Comparison of ENCODE assay signal across 1 cellular context in the genomic region with DNA sequence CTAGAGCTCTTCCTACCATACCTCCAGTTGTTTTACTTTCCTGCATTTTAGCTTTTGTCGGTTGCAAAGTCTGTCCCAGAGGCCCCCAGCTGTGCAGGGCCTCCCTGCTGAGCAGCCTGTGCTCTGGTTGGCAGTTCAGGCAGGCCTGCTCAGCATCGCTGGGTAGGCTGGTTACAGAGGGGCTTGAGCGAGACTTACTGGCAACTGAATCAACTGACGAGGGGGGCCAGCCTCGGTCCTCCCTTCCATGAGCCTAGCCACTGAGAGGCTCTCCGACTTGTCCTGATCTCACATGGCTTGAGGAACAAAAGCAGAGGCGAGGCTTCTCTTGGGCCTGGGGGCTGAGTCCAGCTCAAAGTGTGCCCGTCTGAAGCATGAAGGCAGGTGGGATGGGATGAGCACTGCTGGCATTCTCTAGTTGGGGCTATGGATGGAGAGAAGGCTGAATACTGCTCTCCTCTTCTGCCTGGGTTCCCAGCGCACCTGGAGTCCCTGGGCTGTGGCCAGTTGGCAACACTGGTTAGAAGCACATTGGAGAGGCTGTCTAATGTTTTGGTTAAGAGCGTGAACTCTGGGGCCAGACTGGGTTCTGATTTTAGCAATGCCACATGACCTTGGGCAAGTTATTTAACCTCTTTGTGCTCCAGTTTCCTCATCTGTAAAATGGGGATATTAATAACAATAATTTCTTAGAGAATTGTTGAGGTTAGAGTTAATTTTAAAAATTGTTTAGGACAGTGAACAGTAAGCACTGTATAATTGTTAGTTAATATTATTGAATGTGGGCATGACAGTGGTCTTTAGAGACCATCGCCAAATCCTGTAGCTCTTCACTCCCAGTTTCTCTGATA.
TF ChIP-seq lines count a peak whose summit lies in the region.

No MANE protein-coding gene starts in this region.

TF ChIP-seq in WTC11, 78 proteins besides CTCF, POLR2A, EP300 and RAD21 (continued from another document):
- TF ChIP-seq, protein P1, sequence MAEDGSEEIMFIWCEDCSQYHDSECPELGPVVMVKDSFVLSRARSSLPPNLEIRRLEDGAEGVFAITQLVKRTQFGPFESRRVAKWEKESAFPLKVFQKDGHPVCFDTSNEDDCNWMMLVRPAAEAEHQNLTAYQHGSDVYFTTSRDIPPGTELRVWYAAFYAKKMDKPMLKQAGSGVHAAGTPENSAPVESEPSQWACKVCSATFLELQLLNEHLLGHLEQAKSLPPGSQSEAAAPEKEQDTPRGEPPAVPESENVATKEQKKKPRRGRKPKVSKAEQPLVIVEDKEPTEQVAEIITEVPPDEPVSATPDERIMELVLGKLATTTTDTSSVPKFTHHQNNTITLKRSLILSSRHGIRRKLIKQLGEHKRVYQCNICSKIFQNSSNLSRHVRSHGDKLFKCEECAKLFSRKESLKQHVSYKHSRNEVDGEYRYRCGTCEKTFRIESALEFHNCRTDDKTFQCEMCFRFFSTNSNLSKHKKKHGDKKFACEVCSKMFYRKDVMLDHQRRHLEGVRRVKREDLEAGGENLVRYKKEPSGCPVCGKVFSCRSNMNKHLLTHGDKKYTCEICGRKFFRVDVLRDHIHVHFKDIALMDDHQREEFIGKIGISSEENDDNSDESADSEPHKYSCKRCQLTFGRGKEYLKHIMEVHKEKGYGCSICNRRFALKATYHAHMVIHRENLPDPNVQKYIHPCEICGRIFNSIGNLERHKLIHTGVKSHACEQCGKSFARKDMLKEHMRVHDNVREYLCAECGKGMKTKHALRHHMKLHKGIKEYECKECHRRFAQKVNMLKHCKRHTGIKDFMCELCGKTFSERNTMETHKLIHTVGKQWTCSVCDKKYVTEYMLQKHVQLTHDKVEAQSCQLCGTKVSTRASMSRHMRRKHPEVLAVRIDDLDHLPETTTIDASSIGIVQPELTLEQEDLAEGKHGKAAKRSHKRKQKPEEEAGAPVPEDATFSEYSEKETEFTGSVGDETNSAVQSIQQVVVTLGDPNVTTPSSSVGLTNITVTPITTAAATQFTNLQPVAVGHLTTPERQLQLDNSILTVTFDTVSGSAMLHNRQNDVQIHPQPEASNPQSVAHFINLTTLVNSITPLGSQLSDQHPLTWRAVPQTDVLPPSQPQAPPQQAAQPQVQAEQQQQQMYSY (CRISPR knock-in tag; IDR thresholded peaks at IDR 0.05), result no peak
- TF ChIP-seq, protein P2, sequence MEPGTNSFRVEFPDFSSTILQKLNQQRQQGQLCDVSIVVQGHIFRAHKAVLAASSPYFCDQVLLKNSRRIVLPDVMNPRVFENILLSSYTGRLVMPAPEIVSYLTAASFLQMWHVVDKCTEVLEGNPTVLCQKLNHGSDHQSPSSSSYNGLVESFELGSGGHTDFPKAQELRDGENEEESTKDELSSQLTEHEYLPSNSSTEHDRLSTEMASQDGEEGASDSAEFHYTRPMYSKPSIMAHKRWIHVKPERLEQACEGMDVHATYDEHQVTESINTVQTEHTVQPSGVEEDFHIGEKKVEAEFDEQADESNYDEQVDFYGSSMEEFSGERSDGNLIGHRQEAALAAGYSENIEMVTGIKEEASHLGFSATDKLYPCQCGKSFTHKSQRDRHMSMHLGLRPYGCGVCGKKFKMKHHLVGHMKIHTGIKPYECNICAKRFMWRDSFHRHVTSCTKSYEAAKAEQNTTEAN (CRISPR knock-in tag; IDR thresholded peaks at IDR 0.05), result no peak
- TF ChIP-seq, protein P3, sequence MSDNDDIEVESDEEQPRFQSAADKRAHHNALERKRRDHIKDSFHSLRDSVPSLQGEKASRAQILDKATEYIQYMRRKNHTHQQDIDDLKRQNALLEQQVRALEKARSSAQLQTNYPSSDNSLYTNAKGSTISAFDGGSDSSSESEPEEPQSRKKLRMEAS (CRISPR knock-in tag; IDR thresholded peaks at IDR 0.05), result no peak
- TF ChIP-seq CREB1 (CRISPR knock-in tag; IDR thresholded peaks at IDR 0.05) (no peak), ZNF121 (CRISPR knock-in tag; IDR thresholded peaks at IDR 0.05) (no peak), ZNF396 (CRISPR knock-in tag; IDR thresholded peaks at IDR 0.05; ENCODE audit: borderline replicate concordance) (no peak), ZNF416 (CRISPR knock-in tag; IDR thresholded peaks at IDR 0.05) (no peak), ELF4 (CRISPR knock-in tag; IDR thresholded peaks at IDR 0.05; ENCODE audit: low read depth) (no peak), ZNF138 (CRISPR knock-in tag; conservative IDR thresholded peaks at IDR 0.05) (no peak), FOXJ3 (CRISPR knock-in tag; IDR thresholded peaks at IDR 0.05; ENCODE audit: borderline replicate concordance) (no peak)
- TF ChIP-seq, protein P4, sequence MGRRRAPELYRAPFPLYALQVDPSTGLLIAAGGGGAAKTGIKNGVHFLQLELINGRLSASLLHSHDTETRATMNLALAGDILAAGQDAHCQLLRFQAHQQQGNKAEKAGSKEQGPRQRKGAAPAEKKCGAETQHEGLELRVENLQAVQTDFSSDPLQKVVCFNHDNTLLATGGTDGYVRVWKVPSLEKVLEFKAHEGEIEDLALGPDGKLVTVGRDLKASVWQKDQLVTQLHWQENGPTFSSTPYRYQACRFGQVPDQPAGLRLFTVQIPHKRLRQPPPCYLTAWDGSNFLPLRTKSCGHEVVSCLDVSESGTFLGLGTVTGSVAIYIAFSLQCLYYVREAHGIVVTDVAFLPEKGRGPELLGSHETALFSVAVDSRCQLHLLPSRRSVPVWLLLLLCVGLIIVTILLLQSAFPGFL (CRISPR knock-in tag; IDR thresholded peaks at IDR 0.05; ENCODE audit: borderline replicate concordance), result no peak
- TF ChIP-seq, protein P5, sequence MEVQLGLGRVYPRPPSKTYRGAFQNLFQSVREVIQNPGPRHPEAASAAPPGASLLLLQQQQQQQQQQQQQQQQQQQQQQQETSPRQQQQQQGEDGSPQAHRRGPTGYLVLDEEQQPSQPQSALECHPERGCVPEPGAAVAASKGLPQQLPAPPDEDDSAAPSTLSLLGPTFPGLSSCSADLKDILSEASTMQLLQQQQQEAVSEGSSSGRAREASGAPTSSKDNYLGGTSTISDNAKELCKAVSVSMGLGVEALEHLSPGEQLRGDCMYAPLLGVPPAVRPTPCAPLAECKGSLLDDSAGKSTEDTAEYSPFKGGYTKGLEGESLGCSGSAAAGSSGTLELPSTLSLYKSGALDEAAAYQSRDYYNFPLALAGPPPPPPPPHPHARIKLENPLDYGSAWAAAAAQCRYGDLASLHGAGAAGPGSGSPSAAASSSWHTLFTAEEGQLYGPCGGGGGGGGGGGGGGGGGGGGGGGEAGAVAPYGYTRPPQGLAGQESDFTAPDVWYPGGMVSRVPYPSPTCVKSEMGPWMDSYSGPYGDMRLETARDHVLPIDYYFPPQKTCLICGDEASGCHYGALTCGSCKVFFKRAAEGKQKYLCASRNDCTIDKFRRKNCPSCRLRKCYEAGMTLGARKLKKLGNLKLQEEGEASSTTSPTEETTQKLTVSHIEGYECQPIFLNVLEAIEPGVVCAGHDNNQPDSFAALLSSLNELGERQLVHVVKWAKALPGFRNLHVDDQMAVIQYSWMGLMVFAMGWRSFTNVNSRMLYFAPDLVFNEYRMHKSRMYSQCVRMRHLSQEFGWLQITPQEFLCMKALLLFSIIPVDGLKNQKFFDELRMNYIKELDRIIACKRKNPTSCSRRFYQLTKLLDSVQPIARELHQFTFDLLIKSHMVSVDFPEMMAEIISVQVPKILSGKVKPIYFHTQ (CRISPR knock-in tag; IDR thresholded peaks at IDR 0.05), result no peak
- TF ChIP-seq, protein P6, sequence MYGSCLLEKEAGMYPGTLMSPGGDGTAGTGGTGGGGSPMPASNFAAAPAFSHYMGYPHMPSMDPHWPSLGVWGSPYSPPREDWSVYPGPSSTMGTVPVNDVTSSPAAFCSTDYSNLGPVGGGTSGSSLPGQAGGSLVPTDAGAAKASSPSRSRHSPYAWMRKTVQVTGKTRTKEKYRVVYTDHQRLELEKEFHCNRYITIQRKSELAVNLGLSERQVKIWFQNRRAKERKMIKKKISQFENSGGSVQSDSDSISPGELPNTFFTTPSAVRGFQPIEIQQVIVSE (CRISPR knock-in tag; IDR thresholded peaks at IDR 0.05; ENCODE audit: borderline replicate concordance), result no peak
- TF ChIP-seq, protein P7, sequence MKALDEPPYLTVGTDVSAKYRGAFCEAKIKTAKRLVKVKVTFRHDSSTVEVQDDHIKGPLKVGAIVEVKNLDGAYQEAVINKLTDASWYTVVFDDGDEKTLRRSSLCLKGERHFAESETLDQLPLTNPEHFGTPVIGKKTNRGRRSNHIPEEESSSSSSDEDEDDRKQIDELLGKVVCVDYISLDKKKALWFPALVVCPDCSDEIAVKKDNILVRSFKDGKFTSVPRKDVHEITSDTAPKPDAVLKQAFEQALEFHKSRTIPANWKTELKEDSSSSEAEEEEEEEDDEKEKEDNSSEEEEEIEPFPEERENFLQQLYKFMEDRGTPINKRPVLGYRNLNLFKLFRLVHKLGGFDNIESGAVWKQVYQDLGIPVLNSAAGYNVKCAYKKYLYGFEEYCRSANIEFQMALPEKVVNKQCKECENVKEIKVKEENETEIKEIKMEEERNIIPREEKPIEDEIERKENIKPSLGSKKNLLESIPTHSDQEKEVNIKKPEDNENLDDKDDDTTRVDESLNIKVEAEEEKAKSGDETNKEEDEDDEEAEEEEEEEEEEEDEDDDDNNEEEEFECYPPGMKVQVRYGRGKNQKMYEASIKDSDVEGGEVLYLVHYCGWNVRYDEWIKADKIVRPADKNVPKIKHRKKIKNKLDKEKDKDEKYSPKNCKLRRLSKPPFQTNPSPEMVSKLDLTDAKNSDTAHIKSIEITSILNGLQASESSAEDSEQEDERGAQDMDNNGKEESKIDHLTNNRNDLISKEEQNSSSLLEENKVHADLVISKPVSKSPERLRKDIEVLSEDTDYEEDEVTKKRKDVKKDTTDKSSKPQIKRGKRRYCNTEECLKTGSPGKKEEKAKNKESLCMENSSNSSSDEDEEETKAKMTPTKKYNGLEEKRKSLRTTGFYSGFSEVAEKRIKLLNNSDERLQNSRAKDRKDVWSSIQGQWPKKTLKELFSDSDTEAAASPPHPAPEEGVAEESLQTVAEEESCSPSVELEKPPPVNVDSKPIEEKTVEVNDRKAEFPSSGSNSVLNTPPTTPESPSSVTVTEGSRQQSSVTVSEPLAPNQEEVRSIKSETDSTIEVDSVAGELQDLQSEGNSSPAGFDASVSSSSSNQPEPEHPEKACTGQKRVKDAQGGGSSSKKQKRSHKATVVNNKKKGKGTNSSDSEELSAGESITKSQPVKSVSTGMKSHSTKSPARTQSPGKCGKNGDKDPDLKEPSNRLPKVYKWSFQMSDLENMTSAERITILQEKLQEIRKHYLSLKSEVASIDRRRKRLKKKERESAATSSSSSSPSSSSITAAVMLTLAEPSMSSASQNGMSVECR (CRISPR knock-in tag; IDR thresholded peaks at IDR 0.05; ENCODE audit: borderline replicate concordance), result no peak
